30 cellular contexts compared by ENCODE assay signal in the genomic region with DNA sequence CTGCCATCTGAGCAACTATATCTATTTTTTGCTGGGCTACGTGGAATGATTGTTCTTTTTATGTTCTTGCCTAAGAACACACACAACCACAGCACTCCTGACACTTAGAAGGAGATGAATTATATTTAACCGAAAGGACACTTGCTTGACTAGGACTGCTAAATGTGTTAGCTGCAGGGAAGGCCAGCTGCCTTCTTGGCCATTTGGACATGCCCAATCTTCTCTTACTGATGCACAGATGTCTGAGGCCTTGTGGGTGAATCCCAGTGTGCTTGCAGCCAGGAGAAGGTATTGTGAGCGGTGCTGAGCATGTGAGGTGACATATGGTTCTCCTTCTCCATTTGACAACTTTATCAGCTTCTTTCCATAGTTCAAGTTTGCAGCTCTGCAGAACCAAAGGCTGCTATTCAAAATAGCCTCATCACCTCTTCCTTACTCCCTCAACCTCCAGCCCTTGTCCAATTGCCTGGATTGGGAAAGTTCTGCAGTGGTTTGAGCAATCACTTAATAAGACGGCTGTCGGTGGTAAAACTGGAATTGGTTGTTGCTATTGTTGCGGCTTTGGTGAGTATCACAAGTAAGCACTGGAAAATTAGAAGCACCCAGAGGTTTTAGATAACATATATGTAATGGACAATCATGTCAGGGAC.
"Had no signal": no experiment of that assay in that cellular context is flagged by ENCODE, and none has a peak within 500 bp of the region (broad histone marks: within the 10 kb centered on the region; RNA-seq: fewer than 3 reads in every experiment).

No MANE protein-coding gene starts in this region.

- H3K27ac Mint-ChIP-seq: mesothelial cell of epicardium; natural killer cell; nephron progenitor cell; neural progenitor cell; stimulated activated naive B cell treated with anti-CD40 and anti-IgM and Interleukin-4, amounts not matched to agents 10 μg/mL and 1 μg/mL and 100 μg/mL, for 72 hours had no signal

- H3K4me3 ChIP-seq: left lung, lower lobe of right lung, neural progenitor cell, ovary, prostate gland, skin epidermis, stomach, testis, thyroid gland, transverse colon, upper lobe of left lung, vagina had no signal

- H3K4me1 ChIP-seq: left lung, lower lobe of right lung, neural progenitor cell, prostate gland, stomach, testis, thyroid gland, transverse colon, upper lobe of left lung, vagina had no signal

- H3K27me3 ChIP-seq: left lung, neural progenitor cell, neutrophil, ovary, stomach, testis, thyroid gland, transverse colon, upper lobe of left lung, vagina had no signal

- H3K9ac ChIP-seq: neural progenitor cell had no signal

- DNase-seq: hippocampal formation; kidney; left colon; left lung; lower lobe of right lung; mesendoderm; naive B cell; natural killer cell; nephron progenitor cell; occipital lobe; ovary; retina; right cardiac atrium; stimulated activated CD4-positive, alpha-beta T cell treated with anti-CD3 and anti-CD28 coated beads, Interleukin-12 subunit alpha, Interleukin-12 subunit beta, amount 100 ng/mL, for 4 hours; stimulated activated CD4-positive, alpha-beta T cell treated with anti-CD3 and anti-CD28 coated beads, Interleukin-15, amount 100 ng/mL, for 24 hours; stimulated activated CD4-positive, alpha-beta T cell treated with anti-CD3 and anti-CD28 coated beads, Interleukin-2, amount 100 ng/mL, for 24 hours; stimulated activated CD4-positive, alpha-beta T cell treated with anti-CD3 and anti-CD28 coated beads, Interleukin-4, amount 100 ng/mL, for 1 hour; stimulated activated naive B cell treated with anti-CD40 and anti-IgM and Interleukin-4, amounts not matched to agents 10 μg/mL and 1 μg/mL and 100 μg/mL, for 72 hours; stimulated activated naive CD8-positive, alpha-beta T cell treated with anti-CD3 and anti-CD28 coated beads, Interleukin-15, Interleukin-2, amounts not matched to agents 100 U/mL and 50 U/mL, for 24 hours; stomach; testis; thyroid gland; transverse colon; upper lobe of left lung had no signal

- H3K36me3 Mint-ChIP-seq: mesothelial cell of epicardium; naive B cell; natural killer cell; neural progenitor cell; stimulated activated naive B cell treated with anti-CD40 and anti-IgM and Interleukin-4, amounts not matched to agents 10 μg/mL and 1 μg/mL and 100 μg/mL, for 72 hours had no signal

- H3K4me1 Mint-ChIP-seq: naive B cell; nephron progenitor cell; stimulated activated naive B cell treated with anti-CD40 and anti-IgM and Interleukin-4, amounts not matched to agents 10 μg/mL and 1 μg/mL and 100 μg/mL, for 72 hours had no signal

- H3K4me3 Mint-ChIP-seq: mesothelial cell of epicardium; naive B cell; natural killer cell; nephron progenitor cell; neural progenitor cell; stimulated activated naive B cell treated with anti-CD40 and anti-IgM and Interleukin-4, amounts not matched to agents 10 μg/mL and 1 μg/mL and 100 μg/mL, for 72 hours had no signal

- H3K27ac ChIP-seq: left lung, lower lobe of right lung, neural progenitor cell, neutrophil, ovary, prostate gland, skin epidermis, stomach, testis, thyroid gland, transverse colon, upper lobe of left lung, vagina had no signal

- H3K9me3 ChIP-seq: left lung, lower lobe of right lung, neutrophil, ovary, prostate gland, testis, thyroid gland, transverse colon, upper lobe of left lung, vagina had no signal

- H3K36me3 ChIP-seq: left lung, lower lobe of right lung, neural progenitor cell, neutrophil, ovary, prostate gland, stomach, thyroid gland, transverse colon, upper lobe of left lung, vagina had no signal

- H3K27me3 Mint-ChIP-seq: naive B cell; stimulated activated naive B cell treated with anti-CD40 and anti-IgM and Interleukin-4, amounts not matched to agents 10 μg/mL and 1 μg/mL and 100 μg/mL, for 72 hours had no signal

- H3K9me3 Mint-ChIP-seq: nephron progenitor cell, neural progenitor cell had no signal
